1 cellular context compared by ENCODE assay signal in the genomic region with DNA sequence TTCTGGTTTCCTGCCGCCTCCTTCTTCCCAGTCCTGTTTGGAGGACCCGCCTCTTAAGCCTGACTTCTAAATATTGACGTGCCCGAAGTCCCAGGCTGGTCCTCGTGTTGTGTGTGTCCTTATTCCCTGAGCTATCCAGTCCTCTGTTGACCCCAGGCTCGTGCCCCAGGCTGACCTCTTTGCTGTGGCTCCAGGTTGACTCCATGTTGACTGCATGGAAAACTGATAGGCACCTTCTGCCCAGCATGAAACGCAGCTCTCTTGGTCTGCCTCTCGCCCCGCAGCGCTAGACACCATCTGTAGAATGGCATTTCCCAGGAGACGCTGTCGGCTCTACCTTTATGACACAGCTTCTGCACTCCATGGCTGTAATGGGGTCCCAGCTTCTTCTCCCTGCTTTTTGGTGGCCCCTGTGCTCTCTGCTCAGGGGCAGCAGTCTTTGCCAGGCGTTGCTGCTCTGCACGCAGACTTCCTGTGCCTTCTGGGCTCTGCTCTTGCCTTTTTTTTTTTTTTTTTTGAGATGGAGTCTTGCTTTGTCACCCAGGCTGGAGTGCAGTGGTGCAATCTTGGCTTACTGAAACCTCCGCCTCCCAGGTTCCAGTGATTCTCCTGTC.
TF ChIP-seq lines count a peak whose summit lies in the region.

No MANE protein-coding gene starts in this region.

TF ChIP-seq in IMR-90, 13 proteins besides CTCF, POLR2A, EP300 and RAD21:
- TF ChIP-seq, protein P1, sequence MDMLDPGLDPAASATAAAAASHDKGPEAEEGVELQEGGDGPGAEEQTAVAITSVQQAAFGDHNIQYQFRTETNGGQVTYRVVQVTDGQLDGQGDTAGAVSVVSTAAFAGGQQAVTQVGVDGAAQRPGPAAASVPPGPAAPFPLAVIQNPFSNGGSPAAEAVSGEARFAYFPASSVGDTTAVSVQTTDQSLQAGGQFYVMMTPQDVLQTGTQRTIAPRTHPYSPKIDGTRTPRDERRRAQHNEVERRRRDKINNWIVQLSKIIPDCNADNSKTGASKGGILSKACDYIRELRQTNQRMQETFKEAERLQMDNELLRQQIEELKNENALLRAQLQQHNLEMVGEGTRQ (IDR thresholded peaks at IDR 0.05; ENCODE audit: low read depth, low read length), result no peak
- TF ChIP-seq NFE2L2 (IDR thresholded peaks at IDR 0.05; ENCODE audit: low read depth, low read length) (no peak), RCOR1 (IDR thresholded peaks at IDR 0.05; ENCODE audit: insufficient replicate concordance, low read length) (no peak), CHD1 (IDR thresholded peaks at IDR 0.05; ENCODE audit: low read depth, low read length) (no peak), MAZ (IDR thresholded peaks at IDR 0.05; ENCODE audit: borderline replicate concordance, low read depth, low read length) (no peak), MXI1 (IDR thresholded peaks at IDR 0.05; ENCODE audit: borderline replicate concordance, low read depth, low read length) (no peak)
